ENCODE assay signal across 1 cellular context in genomic region chr1:21652937-21653743, GRCh38.
TF ChIP-seq lines count a peak whose summit lies in the region.

No MANE protein-coding gene starts in this region.

TF ChIP-seq in GM23338, 12 proteins besides CTCF, POLR2A, EP300 and RAD21 (continued from another document):
- TF ChIP-seq ZNF462 (CRISPR knock-in tag; IDR thresholded peaks at IDR 0.05) (no peak), CREB1 (CRISPR knock-in tag; IDR thresholded peaks at IDR 0.05; ENCODE audit: low read depth) (no peak)
